In genomic region chr12:116864371-116865160, GRCh38 we compare ENCODE assay signal across 17 cellular contexts. TPM values are rescaled to one million over a fixed set of nuclear protein-coding genes. Genes with fewer than 3 reads are reported as not detected.
DNase-seq lines count a peak whose midpoint lies in the region; ATAC-seq and TF ChIP-seq lines count a peak whose summit lies in the region.
"Had no signal": no experiment of that assay in that cellular context is flagged by ENCODE, and none has a peak within 500 bp of the region (broad histone marks: within the 10 kb centered on the region; RNA-seq: fewer than 3 reads in every experiment).

No MANE protein-coding gene starts in this region.

- ATAC-seq in activated T-cell treated with anti-CD3 and anti-CD28 coated beads, Interleukin-2, amount 50 U/mL, for 4 hours = no peak
- no peak for ATAC-seq in GM21423 (IDR thresholded peaks at IDR 0.05; ENCODE audit: unreplicated experiment)
- ATAC-seq: naive thymus-derived CD4-positive, alpha-beta T cell had no signal

- intact Hi-C loops in thyroid gland (cut with DNase I) = no loop called here

- peaks cover 6% of the 10 kb centered on the region for H3K4me1 Mint-ChIP-seq in activated T-cell treated with anti-CD3 and anti-CD28 coated beads, Interleukin-2, amount 50 U/mL, for 4 hours (ENCODE audit: low read depth)

- no peaks in the 10 kb centered on the region for H3K27me3 ChIP-seq in thyroid gland
- H3K27me3 ChIP-seq: SJCRH30, vagina had no signal

- no peak overlapping the region for H3K4me3 ChIP-seq in thyroid gland (replicated peaks in 1 of 3)
- H3K4me3 ChIP-seq: SJCRH30, vagina had no signal

- no peaks in the 10 kb centered on the region for H3K36me3 ChIP-seq in thyroid gland
- H3K36me3 ChIP-seq: SJCRH30, vagina had no signal

- H3K4me1 ChIP-seq in thyroid gland = no peaks in the 10 kb centered on the region

- DNase-seq in ACHN = peak; percentile 81
- peak; percentile 26 for DNase-seq in HK-2 (ENCODE audit: unreplicated experiment)
- peak; percentile 74 for DNase-seq in hepatic stellate cell (ENCODE audit: low spot score)
- DNase-seq in activated T-cell treated with anti-CD3 and anti-CD28 coated beads, Interleukin-2, amount 50 U/mL, for 4 hours = no peak
- DNase-seq in thyroid gland = no peak
- no peak for DNase-seq in DMS 273 (lab: John Stamatoyannopoulos, UW; ENCODE audit: unreplicated experiment)
- DNase-seq: activated T-cell treated with anti-CD3 and anti-CD28 coated beads, Interleukin-2, amount 50 U/mL, for 48 hours; naive thymus-derived CD4-positive, alpha-beta T cell; NCI-H1436; SJCRH30; stimulated activated CD4-positive, alpha-beta T cell treated with anti-CD3 and anti-CD28 coated beads, Interleukin-12 subunit alpha, Interleukin-12 subunit beta, amount 100 ng/mL, for 4 hours had no signal

- no peaks in the 10 kb centered on the region for H3K9me3 ChIP-seq in thyroid gland
- H3K9me3 ChIP-seq: SJCRH30, vagina had no signal

- no peaks in the 10 kb centered on the region for H3K9me3 Mint-ChIP-seq in activated T-cell treated with anti-CD3 and anti-CD28 coated beads, Interleukin-2, amount 50 U/mL, for 4 hours

- no peak for TF ChIP-seq POLR2A in thyroid gland (IDR thresholded peaks at IDR 0.05)

- peak overlapping the region; percentile 3 for H3K27ac ChIP-seq in angular gyrus (ENCODE audit: low read depth, low read length)
- H3K27ac ChIP-seq in thyroid gland = no peak overlapping the region
- H3K27ac ChIP-seq: SJCRH30, vagina had no signal

- no peaks in the 10 kb centered on the region for H3K36me3 Mint-ChIP-seq in activated T-cell treated with anti-CD3 and anti-CD28 coated beads, Interleukin-2, amount 50 U/mL, for 4 hours (ENCODE audit: insufficient read depth)

- H3K27me3 Mint-ChIP-seq in activated T-cell treated with anti-CD3 and anti-CD28 coated beads, Interleukin-2, amount 50 U/mL, for 4 hours (ENCODE audit: low read depth) = peaks cover 10% of the 10 kb centered on the region
- H3K27me3 Mint-ChIP-seq: B cell had no signal

- H3K4me3 Mint-ChIP-seq in activated T-cell treated with anti-CD3 and anti-CD28 coated beads, Interleukin-2, amount 50 U/mL, for 4 hours = no peak overlapping the region
- H3K4me3 Mint-ChIP-seq: B cell; naive thymus-derived CD4-positive, alpha-beta T cell had no signal

- no peak for TF ChIP-seq CTCF in thyroid gland (IDR thresholded peaks at IDR 0.05)

- 73 to 79% methylated on average over 13 of the region's 13 CpGs for WGBS in thyroid gland, 2 donors

- in situ Hi-C loops in ACHN (cut with HindIII; ENCODE audit: low pct_ligation_motif_present, low pct_unique_long_range_greater_than_20kb, low sequenced_read_pairs) = no loop called here

RNA-seq across cellular contexts. Expression of gene HRK, which starts 16.7 kb away (rescaled TPM):
- not detected for total RNA-seq in activated T-cell treated with anti-CD3 and anti-CD28 coated beads, Interleukin-2, amount 50 U/mL, for 4 hours
- under 1 TPM; 0.39 to 0.83 (median 0.48) TPM for total RNA-seq in thyroid gland
- total RNA-seq: bronchial epithelial cell, HT-29, vagina had no signal

RNA-seq across cellular contexts. Expression of gene FBXW8, which starts 46.2 kb away (rescaled TPM):
- total RNA-seq in activated T-cell treated with anti-CD3 and anti-CD28 coated beads, Interleukin-2, amount 50 U/mL, for 4 hours = 1 to 10 TPM; 5.6 to 8.3 (median 5.9) TPM
- total RNA-seq in thyroid gland = 10 to 100 TPM; 29.3 to 45.5 (median 32.9) TPM

Comparison
In these comparisons a context has a peak if more than half of its experiments do, and no peak if none do; other contexts are left out.
1. DNase-seq: peak in ACHN (single experiment), HK-2 (single experiment) and hepatic stellate cell (single experiment); none in activated T-cell treated with anti-CD3 and anti-CD28 coated beads, Interleukin-2, amount 50 U/mL, for 4 hours (single experiment), thyroid gland (0 of 2) and DMS 273 (single experiment).